Comparison of ENCODE assay signal across 9 cellular contexts in genomic region chr1:105137543-105138444, GRCh38.
A peak's percentile ranks its signal among the peaks of the same experiment; 100 is the strongest.
DNase-seq lines count a peak whose midpoint lies in the region; ATAC-seq and TF ChIP-seq lines count a peak whose summit lies in the region.
"Had no signal": no experiment of that assay in that cellular context is flagged by ENCODE, and none has a peak within 500 bp of the region (broad histone marks: within the 10 kb centered on the region; RNA-seq: fewer than 3 reads in every experiment).

No MANE protein-coding gene starts in this region.

- DNase-seq in NCI-H2196 (lab: John Stamatoyannopoulos, UW; ENCODE audit: unreplicated experiment) (peak; percentile 30), NCI-H2196 treated with DMSO at 0.1 percent for 48 hours (lab: John Stamatoyannopoulos, UW; ENCODE audit: unreplicated experiment) (no peak), NB4 (ENCODE audit: low read depth) (peak; percentile 38), WERI-Rb-1 (peak; percentile 44), smooth muscle cell (lab: John Stamatoyannopoulos, UW; ENCODE audit: unreplicated experiment) (no peak)
- no peak for DNase-seq in naive thymus-derived CD8-positive, alpha-beta T cell

- no peaks in the 10 kb centered on the region for H3F3A ChIP-seq in smooth muscle cell (ENCODE audit: low read depth)

- H3K27ac ChIP-seq in WERI-Rb-1 = no peak overlapping the region
- no peak overlapping the region for H3K27ac ChIP-seq in smooth muscle cell (ENCODE audit: low read depth)
- H3K27ac ChIP-seq: epithelial cell of prostate had no signal

- no peaks in the 10 kb centered on the region for H3K27me3 ChIP-seq in WERI-Rb-1 (ENCODE audit: insufficient read depth, low read depth, severe bottlenecking)
- no peaks in the 10 kb centered on the region for H3K27me3 ChIP-seq in smooth muscle cell (ENCODE audit: low read depth)

- no peaks in the 10 kb centered on the region for H3K79me2 ChIP-seq in smooth muscle cell (ENCODE audit: low read depth)

- no peak overlapping the region for H3K9ac ChIP-seq in smooth muscle cell (ENCODE audit: low read depth)

- 61% methylated on average over 14 of the region's 14 CpGs for WGBS in smooth muscle cell (ENCODE audit: low lambda C conversion rate)

- no peaks in the 10 kb centered on the region for H3K4me1 ChIP-seq in smooth muscle cell (ENCODE audit: low read depth)

- POLR2A ChIA-PET in naive thymus-derived CD8-positive, alpha-beta T cell (lab: Charles Lee) = no interaction called here

- H3K36me3 ChIP-seq in WERI-Rb-1 (no peaks in the 10 kb centered on the region), smooth muscle cell (ENCODE audit: low read depth) (no peaks in the 10 kb centered on the region)

- H3K9me3 ChIP-seq in WERI-Rb-1 (ENCODE audit: severe bottlenecking) (no peaks in the 10 kb centered on the region), smooth muscle cell (replicated peaks; ENCODE audit: low read depth) (no peaks in the 10 kb centered on the region)

- no peak overlapping the region for H2AFZ ChIP-seq in smooth muscle cell (ENCODE audit: low read depth)

- no peaks in the 10 kb centered on the region for H4K20me1 ChIP-seq in smooth muscle cell (ENCODE audit: low read depth)

- H3K4me3 ChIP-seq in NB4 (ENCODE audit: low read depth, low read length) = no peak overlapping the region
- H3K4me3 ChIP-seq in WERI-Rb-1 (ENCODE audit: low read depth, low read length) = no peak overlapping the region
- no peak overlapping the region for H3K4me3 ChIP-seq in smooth muscle cell

- ATAC-seq in GM19467 (IDR thresholded peaks at IDR 0.05; ENCODE audit: unreplicated experiment) (no peak), HG03025 (IDR thresholded peaks at IDR 0.05; ENCODE audit: low FRiP score, unreplicated experiment) (no peak)
- no peak for ATAC-seq in naive thymus-derived CD8-positive, alpha-beta T cell

- H3K4me3 Mint-ChIP-seq in naive thymus-derived CD8-positive, alpha-beta T cell = no peak overlapping the region

- peaks cover 0 to 5% (median 0%) of the 10 kb centered on the region in 3 donors for H3K36me3 Mint-ChIP-seq in naive thymus-derived CD8-positive, alpha-beta T cell

- no peak for TF ChIP-seq POLR2A in NB4 (IDR thresholded peaks at IDR 0.05; ENCODE audit: extremely low read depth, insufficient read length)

- no peak overlapping the region for H3K4me2 ChIP-seq in smooth muscle cell

- no peaks in the 10 kb centered on the region for H3K27me3 Mint-ChIP-seq in naive thymus-derived CD8-positive, alpha-beta T cell

- H3K4me1 Mint-ChIP-seq in naive thymus-derived CD8-positive, alpha-beta T cell = no peaks in the 10 kb centered on the region

- H3K27ac Mint-ChIP-seq in naive thymus-derived CD8-positive, alpha-beta T cell = no peak overlapping the region

- peaks cover 0 to 41% (median 11%) of the 10 kb centered on the region in 9 donors for H3K9me3 Mint-ChIP-seq in naive thymus-derived CD8-positive, alpha-beta T cell

- TF ChIP-seq CTCF in NB4 (IDR thresholded peaks at IDR 0.05; ENCODE audit: low read depth, low read length) (peak; percentile 39), WERI-Rb-1 (IDR thresholded peaks at IDR 0.05; ENCODE audit: low read depth, low read length) (peak; percentile 77), smooth muscle cell (IDR thresholded peaks at IDR 0.05; ENCODE audit: borderline replicate concordance, insufficient read depth, poor library complexity, severe bottlenecking) (peak; percentile 31)

Comparison
In these comparisons a context has a peak if more than half of its experiments do, and no peak if none do; other contexts are left out.
1. DNase-seq: peak in NCI-H2196 (single experiment), NB4 (single experiment) and WERI-Rb-1 (single experiment); none in NCI-H2196 treated with DMSO at 0.1 percent for 48 hours (single experiment), smooth muscle cell (single experiment) and naive thymus-derived CD8-positive, alpha-beta T cell (0 of 10).
2. Peak in every context shown above with its lines, with median percentiles within 50 percentile points of each other: CTCF ChIP-seq.